ENCODE assay signal across 19 cellular contexts in the genomic region with DNA sequence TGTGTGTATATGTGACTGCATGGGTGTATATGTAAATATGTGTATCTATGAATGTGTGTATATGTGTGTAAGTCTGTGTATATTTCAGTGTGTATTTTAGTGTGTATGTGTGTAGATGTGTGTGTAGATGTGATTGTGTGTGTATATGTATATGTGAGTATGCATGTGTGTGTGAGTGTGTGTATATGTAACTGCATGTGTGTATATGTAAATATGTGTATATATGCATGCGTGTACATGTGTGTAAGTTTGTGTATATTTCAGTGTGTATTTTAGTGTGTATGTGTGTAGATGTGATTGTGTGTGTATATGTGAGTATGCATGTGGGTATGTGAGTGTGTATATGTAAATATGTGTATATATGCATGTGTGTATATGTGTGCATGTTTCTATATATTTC.
"Had no signal": no experiment of that assay in that cellular context is flagged by ENCODE, and none has a peak within 500 bp of the region (broad histone marks: within the 10 kb centered on the region; RNA-seq: fewer than 3 reads in every experiment).

No MANE protein-coding gene starts in this region.

- H3K4me1 Mint-ChIP-seq: T-cell had no signal

- H3K9me3 ChIP-seq: SK-N-SH had no signal

- H3K4me3 Mint-ChIP-seq: T-cell had no signal

- FAIRE-seq: RCC 7860 had no signal

- DNase-seq: Kasumi-1, MM.1S, NCI-H1092 treated with DMSO at 0.1 percent for 48 hours, NCI-H1436, NCI-H1694, NCI-H187 treated with DMSO at 0.1 percent for 48 hours, NCI-H2029 treated with DMSO at 0.1 percent for 48 hours, NCI-H2107, NCI-H2227 treated with DMSO at 0.1 percent for 48 hours, NCI-H524, NCI-H774, Right ventricle myocardium superior, RPMI8226, SK-N-SH, SW 1271, T-cell had no signal

- H3K27ac ChIP-seq: HL-60, KMS-11 had no signal

- H3K4me2 ChIP-seq: KMS-11, SK-N-SH had no signal

- H3K36me3 Mint-ChIP-seq: T-cell had no signal

- H3K9ac ChIP-seq: KMS-11, SK-N-SH had no signal

- H3K27ac Mint-ChIP-seq: T-cell had no signal
